14 cellular contexts compared by ENCODE assay signal in genomic region chrX:45765281-45765680, GRCh38.
DNase-seq lines count a peak whose midpoint lies in the region; ATAC-seq and TF ChIP-seq lines count a peak whose summit lies in the region.
"Had no signal": no experiment of that assay in that cellular context is flagged by ENCODE, and none has a peak within 500 bp of the region (broad histone marks: within the 10 kb centered on the region; RNA-seq: fewer than 3 reads in every experiment).

No MANE protein-coding gene starts in this region.

- H3K4me2 ChIP-seq in neuronal stem cell (ENCODE audit: insufficient read depth, low read length, poor library complexity, severe bottlenecking), result no peak overlapping the region

- no peak overlapping the region for H2AK5ac ChIP-seq in neuronal stem cell (ENCODE audit: low read depth, low read length)

- peaks cover 61% of the 10 kb centered on the region for H3K4me1 Mint-ChIP-seq in activated T-cell treated with anti-CD3 and anti-CD28 coated beads, Interleukin-2, amount 50 U/mL, for 72 hours (ENCODE audit: low read depth)
- peaks cover 23 to 50% of the 10 kb centered on the region in 2 donors for H3K4me1 Mint-ChIP-seq in effector memory CD8-positive, alpha-beta T cell (ENCODE audit: low read depth in 2 of 2)

- in situ Hi-C loops in transverse colon (cut with MboI; ENCODE audit: low pct_ligation_motif_present in 1 of 4, low pct_unique_long_range_greater_than_20kb in 1 of 4, low sequenced_read_pairs in 3 of 4), result loop anchor here in 1 of 4 donors (25.0 kb wide), 1 partner anchor 253 kb away; no protein-coding TSS in a partner anchor

- TF ChIP-seq POLR2A in spleen (IDR thresholded peaks at IDR 0.05), result no peak
- TF ChIP-seq POLR2A in transverse colon (IDR thresholded peaks at IDR 0.05), result no peak

- WGBS in spleen, 5 donors, result 4 to 24% (median 11%) methylated on average over 1 of the region's 1 CpG
- WGBS in neuronal stem cell (ENCODE audit: extremely low coverage in 2 of 2, insufficient read length in 2 of 2, insufficient replicate concordance in 1 of 2), 2 donors, result no CpG with 5 or more reads among the region's 1 CpG
- 17% methylated on average over 1 of the region's 1 CpG; no CpG with 5 or more reads in 1 of the 2 donors for WGBS in transverse colon (ENCODE audit: low coverage in 1 of 2), 2 donors

- H2BK5ac ChIP-seq in neuronal stem cell (ENCODE audit: low read length), result no peak overlapping the region

- no peak for ATAC-seq in activated T-cell treated with anti-CD3 and anti-CD28 coated beads, Interleukin-2, amount 50 U/mL, for 72 hours (replicated peaks in 1 of 2)
- ATAC-seq in effector memory CD8-positive, alpha-beta T cell (replicated peaks), result no peak
- ATAC-seq: heart left ventricle, K562 had no signal

- H3K4me1 ChIP-seq in spleen (peaks cover 0 to 81% (median 46%) of the 10 kb centered on the region in 6 donors), neuronal stem cell (ENCODE audit: control insufficient read depth in 2 of 2, insufficient read depth in 1 of 2, low read depth in 1 of 2, low read length in 2 of 2) (peaks cover 0 to 3% of the 10 kb centered on the region in 2 donors), transverse colon (no peaks in the 10 kb centered on the region)
- H3K4me1 ChIP-seq: testis had no signal

- TF ChIP-seq EP300 in transverse colon (IDR thresholded peaks at IDR 0.05; ENCODE audit: low read depth), result no peak

- H3K27ac Mint-ChIP-seq in activated T-cell treated with anti-CD3 and anti-CD28 coated beads, Interleukin-2, amount 50 U/mL, for 72 hours, result peak overlapping the region; percentile 94
- H3K27ac Mint-ChIP-seq in effector memory CD8-positive, alpha-beta T cell, result peak overlapping the region in 1 of 2 donors; percentile 94

- no peak overlapping the region for H3K9ac ChIP-seq in neuronal stem cell (ENCODE audit: low read depth, low read length, poor library complexity)

- TF ChIP-seq CTCF in spleen (IDR thresholded peaks at IDR 0.05 in 8 of 11, conservative IDR thresholded peaks at IDR 0.05 in 3 of 11) (no peak), transverse colon (IDR thresholded peaks at IDR 0.05) (no peak)

- no peaks in the 10 kb centered on the region for H3K79me1 ChIP-seq in neuronal stem cell (ENCODE audit: low read depth, low read length)

- DNase-seq in activated T-cell treated with anti-CD3 and anti-CD28 coated beads, Interleukin-2, amount 50 U/mL, for 72 hours, result no peak
- DNase-seq in activated T-cell treated with anti-CD3 and anti-CD28 coated beads for 4 hours (no peak), RKO (ENCODE audit: low spot score) (peak; percentile 54), spleen (no peak), neuronal stem cell (ENCODE audit: low spot score) (no peak), transverse colon (no peak), DMS153 (lab: John Stamatoyannopoulos, UW) (no peak)
- no peak for DNase-seq in effector memory CD8-positive, alpha-beta T cell
- DNase-seq: dermis blood vessel endothelial cell, heart left ventricle, NCI-H2029 treated with DMSO at 0.1 percent for 48 hours, testis had no signal

- no peak overlapping the region for H3K18ac ChIP-seq in neuronal stem cell (ENCODE audit: low read length)

- H2BK15ac ChIP-seq in neuronal stem cell (ENCODE audit: low read length), result no peak overlapping the region

- no peak overlapping the region for H3K23ac ChIP-seq in neuronal stem cell (ENCODE audit: low read depth, low read length, poor library complexity)

- intact Hi-C loops in spleen (cut with DNase I; ENCODE audit: low total_unique reads), result no loop called here
- intact Hi-C loops in transverse colon (cut with DNase I; ENCODE audit: low total_unique reads), result no loop called here

- peaks cover 0 to 12% (median 0%) of the 10 kb centered on the region in 7 donors for H3K27me3 ChIP-seq in spleen (replicated peaks in 1 of 7)
- H3K27me3 ChIP-seq in neuronal stem cell (ENCODE audit: control insufficient read depth in 3 of 3, insufficient read depth in 3 of 3, low read depth in 1 of 3, low read length in 3 of 3), result no peaks in the 10 kb centered on the region
- H3K27me3 ChIP-seq in transverse colon, result no peaks in the 10 kb centered on the region
- H3K27me3 ChIP-seq: testis had no signal

- H2AFZ ChIP-seq in neuronal stem cell (ENCODE audit: low read length), result no peak overlapping the region

- peaks cover 9 to 18% of the 10 kb centered on the region in 2 donors for H3K36me3 Mint-ChIP-seq in activated T-cell treated with anti-CD3 and anti-CD28 coated beads, Interleukin-2, amount 50 U/mL, for 72 hours (ENCODE audit: insufficient read depth in 2 of 2)
- H3K36me3 Mint-ChIP-seq in effector memory CD8-positive, alpha-beta T cell (ENCODE audit: insufficient read depth), result peaks cover 12% of the 10 kb centered on the region

- H2BK12ac ChIP-seq in neuronal stem cell (ENCODE audit: low read length), result no peak overlapping the region

- H3K9me3 Mint-ChIP-seq in activated T-cell treated with anti-CD3 and anti-CD28 coated beads, Interleukin-2, amount 50 U/mL, for 72 hours, result peaks cover 0 to under 1% of the 10 kb centered on the region in 2 donors
- no peaks in the 10 kb centered on the region for H3K9me3 Mint-ChIP-seq in effector memory CD8-positive, alpha-beta T cell

- H3K36me3 ChIP-seq in spleen (no peaks in the 10 kb centered on the region), neuronal stem cell (replicated peaks in 1 of 2; ENCODE audit: control insufficient read depth in 2 of 2, insufficient read depth in 2 of 2, low read length in 2 of 2) (no peaks in the 10 kb centered on the region), transverse colon (no peaks in the 10 kb centered on the region)
- H3K36me3 ChIP-seq: heart left ventricle had no signal

- H3K4me3 ChIP-seq in spleen (peak overlapping the region in 1 of 8 donors; percentile 65), neuronal stem cell (ENCODE audit: low read length in 2 of 2) (no peak overlapping the region), transverse colon (no peak overlapping the region)
- H3K4me3 ChIP-seq: K562, lung, testis had no signal

- peak overlapping the region; percentile 33 to 88 for H3K4me3 Mint-ChIP-seq in activated T-cell treated with anti-CD3 and anti-CD28 coated beads, Interleukin-2, amount 50 U/mL, for 72 hours
- peak overlapping the region; percentile 53 to 78 for H3K4me3 Mint-ChIP-seq in effector memory CD8-positive, alpha-beta T cell

- H3K9me3 ChIP-seq in spleen (no peaks in the 10 kb centered on the region), neuronal stem cell (replicated peaks in 1 of 2; ENCODE audit: control insufficient read depth in 2 of 2, insufficient read depth in 1 of 2, low read depth in 1 of 2, low read length in 2 of 2) (no peaks in the 10 kb centered on the region), transverse colon (no peaks in the 10 kb centered on the region)
- H3K9me3 ChIP-seq: heart left ventricle, testis had no signal

- peaks cover 20% of the 10 kb centered on the region for H3K27me3 Mint-ChIP-seq in activated T-cell treated with anti-CD3 and anti-CD28 coated beads, Interleukin-2, amount 50 U/mL, for 72 hours (ENCODE audit: low read depth)
- no peaks in the 10 kb centered on the region for H3K27me3 Mint-ChIP-seq in effector memory CD8-positive, alpha-beta T cell

- no peak overlapping the region for H4K8ac ChIP-seq in neuronal stem cell (ENCODE audit: low read depth, low read length)

- no peak overlapping the region for H3K14ac ChIP-seq in neuronal stem cell (ENCODE audit: low read length)

- H3K4ac ChIP-seq in neuronal stem cell (ENCODE audit: low read length), result no peak overlapping the region

- H3K27ac ChIP-seq in spleen (peak overlapping the region in 6 of 8 donors; percentile 34 to 88 (median 86)), neuronal stem cell (replicated peaks; ENCODE audit: low read length) (no peak overlapping the region), transverse colon (no peak overlapping the region)
- H3K27ac ChIP-seq: heart left ventricle, testis had no signal

- no peak overlapping the region for H2BK120ac ChIP-seq in neuronal stem cell (ENCODE audit: low read depth, low read length)

- H4K91ac ChIP-seq in neuronal stem cell (ENCODE audit: low read depth, low read length, poor library complexity), result no peak overlapping the region

Comparison
In these comparisons a context has a peak if more than half of its experiments do, and no peak if none do; other contexts are left out.
1. H3K27ac ChIP-seq: peak in spleen (6 of 8); none in neuronal stem cell (single experiment) and transverse colon (0 of 4).